Comparison of ENCODE assay signal across 8 cellular contexts in genomic region chr12:57089259-57090245, GRCh38. TPM values are rescaled to one million over a fixed set of nuclear protein-coding genes. Genes with fewer than 3 reads are reported as not detected.
DNase-seq lines count a peak whose midpoint lies in the region; ATAC-seq and TF ChIP-seq lines count a peak whose summit lies in the region.

No MANE protein-coding gene starts in this region.

- peak overlapping the region; percentile 90 for H3K4me2 ChIP-seq in HCT116 (ENCODE audit: low read length)

- TF ChIP-seq POLR2A in HCT116 (IDR thresholded peaks at IDR 0.05; ENCODE audit: borderline replicate concordance, extremely low read depth, insufficient read depth, insufficient read length) (no peak), gastrocnemius medialis (IDR thresholded peaks at IDR 0.05) (peak in 1 of 2 donors; percentile 39)

- H3K36me3 ChIP-seq in HCT116 (ENCODE audit: control insufficient read depth in 1 of 2, insufficient read depth in 2 of 2, low read length in 2 of 2), result peaks cover 12 to 23% of the 10 kb centered on the region in 2 experiments; a peak in 3 of 4 replicates
- peaks cover 0 to 8% of the 10 kb centered on the region in 2 donors for H3K36me3 ChIP-seq in gastrocnemius medialis

- no peaks in the 10 kb centered on the region for H3K9me3 Mint-ChIP-seq in T-helper 1 cell treated with Interleukin-12 subunit alpha and Interleukin-12 subunit beta and Interleukin-4 antibody, amounts not matched to agents 30 μg/mL and 1 μg/mL, for 36 hours
- no peaks in the 10 kb centered on the region for H3K9me3 Mint-ChIP-seq in MCF 10A (ENCODE audit: unreplicated experiment)

- POLR2A ChIA-PET in HCT116 (lab: Charles Lee), result interaction anchor here (0.6 to 4.8 kb wide), 3 partner anchors 11 to 22 kb away, joined by 3 to 50 read pairs (median 23); partner anchors contain the start of genes NEMP1 and STAT6
- POLR2A ChIA-PET in MCF 10A (lab: Yijun Ruan, JAX), result interaction anchor here (1.0 to 16.5 kb wide), 7 partner anchors 9 to 86 kb away, joined by 4 to 610 read pairs (median 39); partner anchors contain the start of genes NEMP1 and STAT6

- H3K4me1 ChIP-seq in HCT116 (ENCODE audit: control insufficient read depth in 1 of 2, insufficient read depth in 2 of 2, low read length in 2 of 2), result peaks cover 44 to 79% of the 10 kb centered on the region in 2 experiments
- H3K4me1 ChIP-seq in gastrocnemius medialis, result peaks cover 0 to 33% of the 10 kb centered on the region in 2 donors

- H3K36me3 Mint-ChIP-seq in T-helper 1 cell treated with Interleukin-12 subunit alpha and Interleukin-12 subunit beta and Interleukin-4 antibody, amounts not matched to agents 30 μg/mL and 1 μg/mL, for 36 hours (ENCODE audit: low read depth), result peaks cover 17% of the 10 kb centered on the region
- H3K36me3 Mint-ChIP-seq in MCF 10A (ENCODE audit: insufficient read depth, unreplicated experiment), result peaks cover 55% of the 10 kb centered on the region

- peak overlapping the region; percentile 97 for H3K27ac ChIP-seq in HCT116 (ENCODE audit: low read depth, low read length)
- H3K27ac ChIP-seq in gastrocnemius medialis, result peak overlapping the region; percentile 82 to 97 (median 94)

- RAD21 ChIA-PET in HCT116 (lab: Charles Lee; ENCODE audit: low non-redundant PET in 1 of 2, low total read pairs in 2 of 2, uncharacterized antibody in 2 of 2, unreplicated experiment in 2 of 2), result interaction anchor here in 1 of 2 experiments (1.1 kb wide), 1 partner anchor 58 kb away, joined by 4 read pairs; no protein-coding TSS in a partner anchor

- BruUV-seq in HCT116 (replicated peaks; lab: Mats Ljungman, UMichigan) (TSS peak; percentile 17), MCF 10A (replicated peaks; lab: Mats Ljungman, UMichigan) (no TSS peak)

- no peak; the same call in 1 of the 2 replicates for ATAC-seq in HCT116
- no peak for ATAC-seq in gastrocnemius medialis
- no peak for ATAC-seq in HG03521 (IDR thresholded peaks at IDR 0.05; ENCODE audit: unreplicated experiment)
- no peak for ATAC-seq in HG03135 (IDR thresholded peaks at IDR 0.05; ENCODE audit: unreplicated experiment)

- H3K9me3 ChIP-seq in HCT116 (ENCODE audit: control insufficient read depth in 1 of 2, insufficient read depth in 1 of 2, low read depth in 1 of 2, low read length in 2 of 2) (no peaks in the 10 kb centered on the region), gastrocnemius medialis (no peaks in the 10 kb centered on the region)

- H3K4me3 ChIP-seq in HCT116 (replicated peaks in 1 of 2; ENCODE audit: low read depth in 1 of 2, low read length in 2 of 2) (peak overlapping the region; percentile 61 to 90), iPS-11a (ENCODE audit: low read depth, low read length) (peak overlapping the region; percentile 76), gastrocnemius medialis (peak overlapping the region; percentile 84 to 87 (median 85))

- intact Hi-C loops in HCT116 (cut with micrococcal nuclease), result loop anchor here (1.0 to 5.0 kb wide), 2 partner anchors 21 to 373 kb away; no protein-coding TSS in a partner anchor
- intact Hi-C loops in MCF 10A (cut with micrococcal nuclease), result no loop called here
- intact Hi-C loops in gastrocnemius medialis (cut with DNase I; ENCODE audit: low total_unique reads), result loop anchor here (2.0 to 10.0 kb wide), 5 partner anchors 21 to 1365 kb away; partner anchors contain the start of genes BAZ2A, CD63, DDIT3 and LRP1

- no peak for TF ChIP-seq RAD21 in HCT116 (IDR thresholded peaks at IDR 0.05; ENCODE audit: low read depth)

- no peaks in the 10 kb centered on the region for H3K27me3 Mint-ChIP-seq in T-helper 1 cell treated with Interleukin-12 subunit alpha and Interleukin-12 subunit beta and Interleukin-4 antibody, amounts not matched to agents 30 μg/mL and 1 μg/mL, for 36 hours (ENCODE audit: low read depth)
- H3K27me3 Mint-ChIP-seq in MCF 10A (ENCODE audit: insufficient read depth, unreplicated experiment), result no peaks in the 10 kb centered on the region

- H2AFZ ChIP-seq in HCT116 (ENCODE audit: low read depth, low read length, poor library complexity, severe bottlenecking), result no peak overlapping the region

- CTCF ChIA-PET in HCT116 (lab: Charles Lee) (interaction anchor here (0.9 to 1.5 kb wide), 2 partner anchors 20 to 86 kb away, joined by 3 to 5 read pairs; no protein-coding TSS in a partner anchor), MCF 10A (lab: Yijun Ruan, JAX) (interaction anchor here (0.6 to 13.9 kb wide), 5 partner anchors 20 to 252 kb away, joined by 3 to 147 read pairs (median 6); partner anchors contain the start of gene STAT6)

- H3K9ac ChIP-seq in HCT116 (ENCODE audit: low read length), result peak overlapping the region; percentile 91

- H3K9me2 ChIP-seq in HCT116 (ENCODE audit: insufficient read depth), result no peaks in the 10 kb centered on the region

- H4K20me1 ChIP-seq in HCT116 (ENCODE audit: insufficient read depth), result no peaks in the 10 kb centered on the region

- in situ Hi-C loops in gastrocnemius medialis (cut with MboI; ENCODE audit: low sequenced_read_pairs in 4 of 4), result no loop called here

- H3K4me1 Mint-ChIP-seq in T-helper 1 cell treated with Interleukin-12 subunit alpha and Interleukin-12 subunit beta and Interleukin-4 antibody, amounts not matched to agents 30 μg/mL and 1 μg/mL, for 36 hours (ENCODE audit: low read depth), result peaks cover 51% of the 10 kb centered on the region
- H3K4me1 Mint-ChIP-seq in MCF 10A (ENCODE audit: insufficient read depth, unreplicated experiment), result peaks cover 44% of the 10 kb centered on the region

- peaks cover 38% of the 10 kb centered on the region for H3K79me2 ChIP-seq in HCT116 (ENCODE audit: insufficient read depth, low read length)

- peak overlapping the region; percentile 69 for H3K27ac Mint-ChIP-seq in T-helper 1 cell treated with Interleukin-12 subunit alpha and Interleukin-12 subunit beta and Interleukin-4 antibody, amounts not matched to agents 30 μg/mL and 1 μg/mL, for 36 hours
- H3K27ac Mint-ChIP-seq in MCF 10A (ENCODE audit: low read depth, unreplicated experiment), result peak overlapping the region; percentile 94

- TF ChIP-seq CTCF in HCT116 (IDR thresholded peaks at IDR 0.05 in 2 of 3, conservative IDR thresholded peaks at IDR 0.05 in 1 of 3; ENCODE audit: borderline replicate concordance in 1 of 3, insufficient read depth in 1 of 3, low read depth in 2 of 3, low read length in 2 of 3) (no peak), MCF 10A (IDR thresholded peaks at IDR 0.05; ENCODE audit: unreplicated experiment) (no peak), gastrocnemius medialis (IDR thresholded peaks at IDR 0.05 in 4 of 5, conservative IDR thresholded peaks at IDR 0.05 in 1 of 5) (no peak)

- H3K27me3 ChIP-seq in HCT116 (ENCODE audit: insufficient read depth, low read length) (no peaks in the 10 kb centered on the region), gastrocnemius medialis (no peaks in the 10 kb centered on the region)

- peak overlapping the region; percentile 95 for H3K4me3 Mint-ChIP-seq in T-helper 1 cell treated with Interleukin-12 subunit alpha and Interleukin-12 subunit beta and Interleukin-4 antibody, amounts not matched to agents 30 μg/mL and 1 μg/mL, for 36 hours
- peak overlapping the region; percentile 90 for H3K4me3 Mint-ChIP-seq in MCF 10A (ENCODE audit: unreplicated experiment)

- DNase-seq in A172 (ENCODE audit: low spot score) (peak; percentile 38), HCT116 (ENCODE audit: low read depth, low spot score) (no peak), MCF 10A (ENCODE audit: unreplicated experiment) (peak; percentile 57), gastrocnemius medialis (peak in 1 of 2 donors; percentile 55)

TF ChIP-seq in HCT116, 20 proteins besides CTCF, POLR2A, EP300 and RAD21:
- TF ChIP-seq ZNF274 (IDR thresholded peaks at IDR 0.05; ENCODE audit: low read depth, low read length) (no peak), ZFX (IDR thresholded peaks at IDR 0.05) (0 out of 2 replicates have a peak, but pooled peaks have one; percentile 20)

RNA-seq across cellular contexts. Expression of gene NAB2, which starts 0.6 kb away (rescaled TPM):
- 18.9 and 22.4 TPM in 2 replicates for total RNA-seq in A172 (2014; rRNA removed; shearing (Covaris generic))
- total RNA-seq in HCT116 (2021; ENCODE audit: unreplicated experiment) (77.1 TPM), MCF 10A (2022) (25.8 and 30.6 TPM in 2 replicates), gastrocnemius medialis (1 to 10 TPM; 4.8 to 9.5 (median 5.5) TPM)
- polyA plus RNA-seq in HCT116 (2012), result 59.6 and 68.8 TPM in 2 replicates

RNA-seq across cellular contexts. Expression of gene NEMP1, which starts 11.0 kb away (rescaled TPM):
- total RNA-seq in A172 (2014; rRNA removed; shearing (Covaris generic)), result 26.3 and 28.0 TPM in 2 replicates
- total RNA-seq in HCT116 (2021; ENCODE audit: unreplicated experiment) (35.2 TPM), MCF 10A (2022) (17.5 and 22.5 TPM in 2 replicates), gastrocnemius medialis (1 to 10 TPM; 1.2 to 6.7 (median 1.9) TPM)
- polyA plus RNA-seq in HCT116 (2012), result 9.0 and 12.3 TPM in 2 replicates

RNA-seq across cellular contexts. Expression of gene STAT6, which starts 21.6 kb away (rescaled TPM):
- total RNA-seq in A172 (2014; rRNA removed; shearing (Covaris generic)), result 15.2 and 18.4 TPM in 2 replicates
- total RNA-seq in HCT116 (2021; ENCODE audit: unreplicated experiment) (78.5 TPM), MCF 10A (2022) (99.7 and 122 TPM in 2 replicates), gastrocnemius medialis (10 to 100 TPM; 12.5 to 17.4 (median 14.4) TPM)
- polyA plus RNA-seq in HCT116 (2012), result 53.3 and 55.0 TPM in 2 replicates

RNA-seq across cellular contexts. Expression of gene LRP1, which starts 38.7 kb away (rescaled TPM):
- 34.1 and 35.5 TPM in 2 replicates for total RNA-seq in A172 (2014; rRNA removed; shearing (Covaris generic))
- total RNA-seq in HCT116 (2021; ENCODE audit: unreplicated experiment) (12.0 TPM), MCF 10A (2022) (18.9 and 25.3 TPM in 2 replicates), gastrocnemius medialis (10 to 100 TPM; 26.1 to 53.5 (median 49.8) TPM)
- 9.3 and 14.6 TPM in 2 replicates for polyA plus RNA-seq in HCT116 (2012)

RNA-seq across cellular contexts. Expression of gene MYO1A, which starts 39.6 kb away (rescaled TPM):
- total RNA-seq in A172 (2014; rRNA removed; shearing (Covaris generic)), result not detected in 2 replicates
- total RNA-seq in HCT116 (2021; ENCODE audit: unreplicated experiment) (0.76 TPM), MCF 10A (2022) (0.12 and 0.42 TPM in 2 replicates), gastrocnemius medialis (1 to 10 TPM in 1 of 4 donors, under 1 TPM in 1, not detected in 2; 0.56 to 1.2 TPM)
- polyA plus RNA-seq in HCT116 (2012), result 0.49 and 0.69 TPM in 2 replicates
